ENCODE assay signal across 24 cellular contexts in genomic region chr12:77236066-77236465, GRCh38.
DNase-seq lines count a peak whose midpoint lies in the region; TF ChIP-seq lines count a peak whose summit lies in the region.
"Had no signal": no experiment of that assay in that cellular context is flagged by ENCODE, and none has a peak within 500 bp of the region (broad histone marks: within the 10 kb centered on the region; RNA-seq: fewer than 3 reads in every experiment).

No MANE protein-coding gene starts in this region.

- DNase-seq in GM03348 (ENCODE audit: low spot score) (peak; percentile 51), astrocyte of the cerebellum (ENCODE audit: low read depth) (peak; percentile 71), fibroblast of peridontal ligament (ENCODE audit: extremely low read depth) (peak; percentile 79), midbrain (lab: John Stamatoyannopoulos, UW) (peak; percentile 2), GM19240 (ENCODE audit: insufficient read length, low spot score) (no peak), NCI-H2029 treated with DMSO at 0.1 percent for 48 hours (lab: John Stamatoyannopoulos, UW) (no peak), amygdala (lab: John Stamatoyannopoulos, UW) (no peak), islet precursor cell (no peak)
- DNase-seq: AML-193; C1 segment of cervical spinal cord; Calu3; CD8-positive, alpha-beta T cell; DMS153; EL; GF-D8; GOT3; HCEC 1CT; MG63; NCI-H1417; NCI-H1694 treated with DMSO at 0.1 percent for 48 hours; NCI-H510A; SHP77 treated with DMSO at 0.1 percent for 48 hours had no signal

- in situ Hi-C loops in astrocyte of the cerebellum (cut with HindIII; ENCODE audit: low sequenced_read_pairs), result no loop called here

- no peak for TF ChIP-seq CTCF in astrocyte of the cerebellum (IDR thresholded peaks at IDR 0.05; ENCODE audit: low read depth, low read length, missing control alignments)

- H3K4me3 ChIP-seq in astrocyte of the cerebellum (ENCODE audit: low read depth, low read length), result no peak overlapping the region
- H3K4me3 ChIP-seq: K562, MG63, SK-N-MC had no signal

Comparison
In these comparisons a context has a peak if more than half of its experiments do, and no peak if none do; other contexts are left out.
1. DNase-seq: peak in GM03348 (single experiment), astrocyte of the cerebellum (single experiment), fibroblast of peridontal ligament (single experiment) and midbrain (single experiment); none in GM19240 (single experiment), NCI-H2029 treated with DMSO at 0.1 percent for 48 hours (single experiment), amygdala (0 of 56) and islet precursor cell (single experiment).